ENCODE assay signal across 7 cellular contexts in the genomic region with DNA sequence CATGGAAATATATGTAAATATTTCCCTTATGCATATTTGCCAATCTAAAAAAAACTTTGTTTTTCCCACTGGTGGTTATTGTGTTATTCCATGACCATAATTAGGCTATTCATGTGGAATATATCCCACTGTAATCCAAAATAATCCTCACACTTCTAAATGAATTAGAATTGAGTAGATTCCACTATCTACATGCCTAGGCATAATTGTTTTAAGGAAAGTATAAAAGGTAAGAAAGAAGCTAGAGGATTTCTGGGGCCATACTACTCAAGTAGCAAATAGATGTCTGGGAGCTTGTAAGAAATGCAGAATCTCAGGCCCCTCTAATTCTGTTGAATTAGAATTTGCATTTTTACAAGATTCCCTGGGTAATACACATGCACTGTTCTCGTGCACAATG.
"Had no signal": no experiment of that assay in that cellular context is flagged by ENCODE, and none has a peak within 500 bp of the region (broad histone marks: within the 10 kb centered on the region; RNA-seq: fewer than 3 reads in every experiment).

No MANE protein-coding gene starts in this region.

- FAIRE-seq: HepG2, HTR-8/SVneo, K562 had no signal

- H3K27ac ChIP-seq: HL-60, KMS-11 had no signal

- H3K4me3 ChIP-seq: K562 had no signal

- DNase-seq: KBM-7, KG1 had no signal

- ATAC-seq: HepG2, K562 had no signal
